16 cellular contexts compared by ENCODE assay signal in the genomic region with DNA sequence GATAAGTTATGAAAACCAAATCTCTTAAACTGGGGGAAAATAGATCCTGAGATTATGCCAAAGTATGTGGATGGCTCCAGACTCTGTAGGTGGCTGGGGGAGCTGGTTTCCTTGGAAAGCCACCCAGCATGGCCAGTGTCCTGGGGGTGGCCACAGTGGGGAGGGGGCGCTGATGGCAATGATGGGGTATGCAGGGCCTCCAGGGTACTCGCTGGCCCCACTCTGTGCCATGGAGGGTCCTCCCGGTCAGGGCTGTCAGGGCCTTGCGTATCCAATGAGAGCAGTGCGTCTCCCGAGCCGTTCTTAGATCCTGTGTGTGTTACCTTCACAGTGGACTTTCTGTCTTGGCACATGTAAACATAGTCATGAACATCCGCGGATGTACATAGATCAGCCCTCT.
DNase-seq lines count a peak whose midpoint lies in the region; ATAC-seq and TF ChIP-seq lines count a peak whose summit lies in the region.
"Had no signal": no experiment of that assay in that cellular context is flagged by ENCODE, and none has a peak within 500 bp of the region (broad histone marks: within the 10 kb centered on the region; RNA-seq: fewer than 3 reads in every experiment).

No MANE protein-coding gene starts in this region.

- DNase-seq in left ventricle myocardium inferior, result no peak
- no peak for DNase-seq in right atrium auricular region (ENCODE audit: low spot score)
- DNase-seq in endodermal cell, result no peak
- no peak for DNase-seq in stimulated activated effector memory CD8-positive, alpha-beta T cell treated with anti-CD3 and anti-CD28 coated beads, Interleukin-12 subunit alpha, Interleukin-12 subunit beta, amount 100 ng/mL, for 72 hours (ENCODE audit: low spot score in 2 of 2)
- DNase-seq in vagina (ENCODE audit: extremely low spot score in 2 of 2), result no peak
- DNase-seq in occipital lobe (lab: John Stamatoyannopoulos, UW), result no peak
- DNase-seq: 8988T; AML-193; Caco-2; CD8-positive, alpha-beta memory T cell; DND-41; GDM1 had no signal

- H3K27me3 ChIP-seq in left ventricle myocardium inferior (ENCODE audit: low read depth) (no peaks in the 10 kb centered on the region), right atrium auricular region (no peaks in the 10 kb centered on the region), endodermal cell (ENCODE audit: control insufficient read depth, insufficient read depth, low read length, poor library complexity, severe bottlenecking) (no peaks in the 10 kb centered on the region), vagina (no peaks in the 10 kb centered on the region)
- H3K27me3 ChIP-seq: BLaER1 had no signal

- WGBS in endodermal cell (ENCODE audit: insufficient coverage in 1 of 2, insufficient read length in 1 of 2), 2 experiments, result 97 to 100% methylated on average over 7 to 9 of the region's 9 CpGs

- intact Hi-C loops in left ventricle myocardium inferior (cut with micrococcal nuclease) (no loop called here), vagina (cut with DNase I) (no loop called here)

- no peak for TF ChIP-seq CTCF in left ventricle myocardium inferior (IDR thresholded peaks at IDR 0.05; ENCODE audit: borderline replicate concordance)
- TF ChIP-seq CTCF in right atrium auricular region (IDR thresholded peaks at IDR 0.05), result no peak
- TF ChIP-seq CTCF in brain (conservative IDR thresholded peaks at IDR 0.05), result no peak
- no peak for TF ChIP-seq CTCF in endodermal cell (conservative IDR thresholded peaks at IDR 0.05)
- no peak for TF ChIP-seq CTCF in vagina (IDR thresholded peaks at IDR 0.05)

- H3K4me3 ChIP-seq in left ventricle myocardium inferior, result no peak overlapping the region
- no peak overlapping the region for H3K4me3 ChIP-seq in right atrium auricular region
- H3K4me3 ChIP-seq in endodermal cell (ENCODE audit: low read length), result no peak overlapping the region
- no peak overlapping the region for H3K4me3 ChIP-seq in vagina
- H3K4me3 ChIP-seq: BLaER1 had no signal

- H3K4me1 Mint-ChIP-seq in brain (peaks cover 85% of the 10 kb centered on the region), endodermal cell (peaks cover 18% of the 10 kb centered on the region)
- H3K4me1 Mint-ChIP-seq in stimulated activated effector memory CD8-positive, alpha-beta T cell treated with anti-CD3 and anti-CD28 coated beads, Interleukin-12 subunit alpha, Interleukin-12 subunit beta, amount 100 ng/mL, for 72 hours, result peaks cover 5% of the 10 kb centered on the region

- H3K4me1 ChIP-seq in left ventricle myocardium inferior (peaks cover 36% of the 10 kb centered on the region), right atrium auricular region (peaks cover 0 to 14% of the 10 kb centered on the region in 2 donors), endodermal cell (ENCODE audit: control insufficient read depth, insufficient read depth, low read length) (no peaks in the 10 kb centered on the region), vagina (no peaks in the 10 kb centered on the region)
- H3K4me1 ChIP-seq: BLaER1, Caco-2 had no signal

- H3K36me3 Mint-ChIP-seq in brain, result peaks cover 31% of the 10 kb centered on the region
- H3K36me3 Mint-ChIP-seq in endodermal cell (ENCODE audit: low read depth), result peaks cover 23% of the 10 kb centered on the region
- peaks cover 43% of the 10 kb centered on the region for H3K36me3 Mint-ChIP-seq in stimulated activated effector memory CD8-positive, alpha-beta T cell treated with anti-CD3 and anti-CD28 coated beads, Interleukin-12 subunit alpha, Interleukin-12 subunit beta, amount 100 ng/mL, for 72 hours

- H3K27me3 Mint-ChIP-seq in brain (no peaks in the 10 kb centered on the region), endodermal cell (ENCODE audit: insufficient read depth) (no peaks in the 10 kb centered on the region)

- H3K27ac ChIP-seq in left ventricle myocardium inferior (replicated peaks), result peak overlapping the region; percentile 54
- H3K27ac ChIP-seq in right atrium auricular region, result peak overlapping the region in 1 of 2 donors; percentile 15
- no peak overlapping the region for H3K27ac ChIP-seq in endodermal cell (ENCODE audit: low read depth, low read length)
- H3K27ac ChIP-seq in vagina, result no peak overlapping the region
- H3K27ac ChIP-seq: BLaER1 had no signal

- no peaks in the 10 kb centered on the region for H3K9me3 Mint-ChIP-seq in brain
- H3K9me3 Mint-ChIP-seq in endodermal cell, result no peaks in the 10 kb centered on the region
- no peaks in the 10 kb centered on the region for H3K9me3 Mint-ChIP-seq in stimulated activated effector memory CD8-positive, alpha-beta T cell treated with anti-CD3 and anti-CD28 coated beads, Interleukin-12 subunit alpha, Interleukin-12 subunit beta, amount 100 ng/mL, for 72 hours
- H3K9me3 Mint-ChIP-seq: CD8-positive, alpha-beta memory T cell had no signal

- H3K27ac Mint-ChIP-seq in brain, result peak overlapping the region in 4 of 5 experiments; percentile 11 to 84 (median 56)
- peak overlapping the region; percentile 38 for H3K27ac Mint-ChIP-seq in endodermal cell
- peak overlapping the region; percentile 23 for H3K27ac Mint-ChIP-seq in stimulated activated effector memory CD8-positive, alpha-beta T cell treated with anti-CD3 and anti-CD28 coated beads, Interleukin-12 subunit alpha, Interleukin-12 subunit beta, amount 100 ng/mL, for 72 hours

- peaks cover 26% of the 10 kb centered on the region for H3K36me3 ChIP-seq in left ventricle myocardium inferior
- H3K36me3 ChIP-seq in right atrium auricular region, result peaks cover 12% of the 10 kb centered on the region
- peaks cover 41% of the 10 kb centered on the region for H3K36me3 ChIP-seq in endodermal cell (ENCODE audit: control insufficient read depth, insufficient read depth, low read length)
- peaks cover 0 to 6% of the 10 kb centered on the region in 2 donors for H3K36me3 ChIP-seq in vagina

- H3K9me3 ChIP-seq in left ventricle myocardium inferior (replicated peaks), result no peaks in the 10 kb centered on the region
- no peaks in the 10 kb centered on the region for H3K9me3 ChIP-seq in right atrium auricular region
- no peaks in the 10 kb centered on the region for H3K9me3 ChIP-seq in endodermal cell (ENCODE audit: control insufficient read depth, low read length)
- H3K9me3 ChIP-seq in vagina, result no peaks in the 10 kb centered on the region
- H3K9me3 ChIP-seq: BLaER1, Caco-2 had no signal

- ATAC-seq in stimulated activated effector memory CD8-positive, alpha-beta T cell treated with anti-CD3 and anti-CD28 coated beads, Interleukin-12 subunit alpha, Interleukin-12 subunit beta, amount 100 ng/mL, for 72 hours, result no peak
- ATAC-seq in HG02884 (IDR thresholded peaks at IDR 0.05; ENCODE audit: unreplicated experiment), result no peak
- ATAC-seq: HCT116 had no signal

- H3K4me3 Mint-ChIP-seq in brain (peak overlapping the region in 1 of 5 experiments; percentile 42), endodermal cell (no peak overlapping the region)
- H3K4me3 Mint-ChIP-seq in stimulated activated effector memory CD8-positive, alpha-beta T cell treated with anti-CD3 and anti-CD28 coated beads, Interleukin-12 subunit alpha, Interleukin-12 subunit beta, amount 100 ng/mL, for 72 hours, result no peak overlapping the region
- H3K4me3 Mint-ChIP-seq: CD8-positive, alpha-beta memory T cell had no signal

- no peak for TF ChIP-seq POLR2A in vagina (IDR thresholded peaks at IDR 0.05)

- H3K9ac ChIP-seq in endodermal cell (ENCODE audit: extremely low read depth, low read length, poor library complexity, severe bottlenecking), result no peak overlapping the region
- H3K9ac ChIP-seq: BLaER1 had no signal
